Comparison of ENCODE assay signal across 17 cellular contexts in genomic region chr18:54232485-54233227, GRCh38. TPM values are rescaled to one million over a fixed set of nuclear protein-coding genes. Genes with fewer than 3 reads are reported as not detected.
A peak's percentile ranks its signal among the peaks of the same experiment; 100 is the strongest.
DNase-seq lines count a peak whose midpoint lies in the region; ATAC-seq and TF ChIP-seq lines count a peak whose summit lies in the region.
"Had no signal": no experiment of that assay in that cellular context is flagged by ENCODE, and none has a peak within 500 bp of the region (broad histone marks: within the 10 kb centered on the region; RNA-seq: fewer than 3 reads in every experiment).

No MANE protein-coding gene starts in this region.

- peaks cover 0 to 13% (median 4%) of the 10 kb centered on the region in 5 donors for H3K27me3 Mint-ChIP-seq in naive thymus-derived CD4-positive, alpha-beta T cell
- H3K27me3 Mint-ChIP-seq: activated B cell treated with CpG ODN at 0.5 μM for 24 hours, naive B cell had no signal

- POLR2A ChIA-PET in HEK293 (lab: Yijun Ruan, JAX) = no interaction called here
- POLR2A ChIA-PET in naive thymus-derived CD4-positive, alpha-beta T cell (lab: Charles Lee) = no interaction called here

- H3K4me1 ChIP-seq in HEK293 (ENCODE audit: control insufficient read depth, insufficient read depth, low read length) (no peaks in the 10 kb centered on the region), esophagus squamous epithelium (peaks cover 0 to 22% (median 4%) of the 10 kb centered on the region in 3 donors), neuron (ENCODE audit: insufficient read depth, low read length) (peaks cover 6% of the 10 kb centered on the region)
- H3K4me1 ChIP-seq in naive thymus-derived CD4-positive, alpha-beta T cell (ENCODE audit: control insufficient read depth in 2 of 2, insufficient read depth in 2 of 2, low read length in 2 of 2) = no peaks in the 10 kb centered on the region
- H3K4me1 ChIP-seq: BLaER1, tibial nerve had no signal

- no peak overlapping the region for H3K4me3 Mint-ChIP-seq in naive thymus-derived CD4-positive, alpha-beta T cell
- H3K4me3 Mint-ChIP-seq: activated B cell treated with CpG ODN at 0.5 μM for 24 hours, naive B cell had no signal

- CTCF ChIA-PET in HEK293 (lab: Yijun Ruan, JAX) = no interaction called here
- CTCF ChIA-PET in naive thymus-derived CD4-positive, alpha-beta T cell (lab: Charles Lee) = no interaction called here

- H3K9me3 ChIP-seq in HEK293 (ENCODE audit: control insufficient read depth, insufficient read depth, low read depth, low read length) = no peaks in the 10 kb centered on the region
- no peaks in the 10 kb centered on the region for H3K9me3 ChIP-seq in esophagus squamous epithelium
- no peaks in the 10 kb centered on the region for H3K9me3 ChIP-seq in neuron (ENCODE audit: low read length)
- H3K9me3 ChIP-seq in naive thymus-derived CD4-positive, alpha-beta T cell (ENCODE audit: control insufficient read depth in 2 of 3, low read length in 3 of 3) = no peaks in the 10 kb centered on the region
- H3K9me3 ChIP-seq: BLaER1, tibial nerve had no signal

- DNase-seq in SK-MEL-5 (ENCODE audit: low read depth, low spot score) (peak; percentile 12), esophagus squamous epithelium (lab: John Stamatoyannopoulos, UW) (no peak), NCI-H510A (lab: John Stamatoyannopoulos, UW) (no peak)
- no peak for DNase-seq in activated CD4-positive, alpha-beta T cell treated with anti-CD3 and anti-CD28 coated beads for 4 hours
- DNase-seq in naive thymus-derived CD4-positive, alpha-beta T cell = no peak
- DNase-seq: activated B cell treated with CpG ODN at 0.5 μM for 24 hours; activated CD8-positive, alpha-beta memory T cell treated with anti-CD3 and anti-CD28 coated beads for 24 hours; amygdala; Kasumi-1; naive B cell; NCI-H226 had no signal

- no peak for ATAC-seq in naive thymus-derived CD4-positive, alpha-beta T cell
- ATAC-seq in HG02588 (IDR thresholded peaks at IDR 0.05; ENCODE audit: unreplicated experiment) = no peak

- peaks cover 0 to 1% (median 0%) of the 10 kb centered on the region in 11 donors for H3K9me3 Mint-ChIP-seq in naive thymus-derived CD4-positive, alpha-beta T cell
- H3K9me3 Mint-ChIP-seq: activated B cell treated with CpG ODN at 0.5 μM for 24 hours, naive B cell had no signal

- TF ChIP-seq POLR2A in esophagus squamous epithelium (IDR thresholded peaks at IDR 0.05) = no peak

- H3K27ac Mint-ChIP-seq in naive thymus-derived CD4-positive, alpha-beta T cell = peak overlapping the region in 1 of 9 donors; percentile 27
- H3K27ac Mint-ChIP-seq: activated B cell treated with CpG ODN at 0.5 μM for 24 hours had no signal

- intact Hi-C loops in esophagus squamous epithelium (cut with DNase I) = no loop called here
- intact Hi-C loops in naive thymus-derived CD4-positive, alpha-beta T cell (cut with micrococcal nuclease) = no loop called here

- TF ChIP-seq CTCF in HEK293 (tag by site-specific recombination; IDR thresholded peaks at IDR 0.05) = no peak
- no peak for TF ChIP-seq CTCF in esophagus squamous epithelium (IDR thresholded peaks at IDR 0.05)

- no peaks in the 10 kb centered on the region for H3K36me3 ChIP-seq in HEK293 (ENCODE audit: control insufficient read depth in 2 of 2, insufficient read depth in 1 of 2, low read length in 2 of 2)
- H3K36me3 ChIP-seq in esophagus squamous epithelium = no peaks in the 10 kb centered on the region
- H3K36me3 ChIP-seq in neuron (ENCODE audit: insufficient read depth, low read length) = no peaks in the 10 kb centered on the region
- no peaks in the 10 kb centered on the region for H3K36me3 ChIP-seq in naive thymus-derived CD4-positive, alpha-beta T cell (ENCODE audit: control insufficient read depth in 2 of 3, insufficient read depth in 3 of 3, low read length in 3 of 3)
- H3K36me3 ChIP-seq: BLaER1, tibial nerve had no signal

- H2AFZ ChIP-seq in neuron (ENCODE audit: low read depth, low read length) = peak overlapping the region; percentile 28

- in situ Hi-C loops in SK-MEL-5 (cut with HindIII; ENCODE audit: low pct_unique_long_range_greater_than_20kb, low sequenced_read_pairs) = no loop called here

- no peaks in the 10 kb centered on the region for H3K27me3 ChIP-seq in esophagus squamous epithelium
- no peaks in the 10 kb centered on the region for H3K27me3 ChIP-seq in neuron (ENCODE audit: insufficient read depth, low read length)
- H3K27me3 ChIP-seq in naive thymus-derived CD4-positive, alpha-beta T cell (ENCODE audit: control insufficient read depth in 2 of 2, insufficient read depth in 2 of 2, low read length in 2 of 2) = no peaks in the 10 kb centered on the region
- H3K27me3 ChIP-seq: BLaER1, tibial nerve had no signal

- H3K4me3 ChIP-seq in HEK293 (ENCODE audit: low read depth, low read length) (no peak overlapping the region), esophagus squamous epithelium (no peak overlapping the region), neuron (ENCODE audit: low read length) (no peak overlapping the region)
- no peak overlapping the region for H3K4me3 ChIP-seq in naive thymus-derived CD4-positive, alpha-beta T cell (ENCODE audit: low read length)
- H3K4me3 ChIP-seq: BLaER1, lung, tibial nerve had no signal

- no peak overlapping the region for H3K27ac ChIP-seq in HEK293 (ENCODE audit: extremely low read depth, low read depth, low read length)
- peak overlapping the region; percentile 62 to 81 (median 68) for H3K27ac ChIP-seq in esophagus squamous epithelium
- H3K27ac ChIP-seq in naive thymus-derived CD4-positive, alpha-beta T cell (ENCODE audit: low read depth, low read length) = no peak overlapping the region
- H3K27ac ChIP-seq: BLaER1, tibial nerve had no signal

- peaks cover 0 to 2% (median 0%) of the 10 kb centered on the region in 5 donors for H3K36me3 Mint-ChIP-seq in naive thymus-derived CD4-positive, alpha-beta T cell
- H3K36me3 Mint-ChIP-seq: naive B cell had no signal

- H3K4me1 Mint-ChIP-seq in naive thymus-derived CD4-positive, alpha-beta T cell = peaks cover 0 to 3% (median 0%) of the 10 kb centered on the region in 7 donors
- H3K4me1 Mint-ChIP-seq: activated B cell treated with CpG ODN at 0.5 μM for 24 hours had no signal

- 75 to 76% methylated on average over 7 of the region's 7 CpGs for WGBS in esophagus squamous epithelium, 2 donors

TF ChIP-seq in HEK293, 187 proteins besides CTCF, POLR2A, EP300 and RAD21:
- TF ChIP-seq PRDM1 (tag by site-specific recombination; IDR thresholded peaks at IDR 0.05) (0 out of 2 replicates have a peak, but pooled peaks have one; percentile 6), ZNF544 (tag by site-specific recombination; IDR thresholded peaks at IDR 0.05) (no peak)
TF ChIP-seq in HEK293: peak in this region for 1.

RNA-seq across cellular contexts. Expression of gene MBD2, which starts 8.2 kb away (rescaled TPM):
- 18.3 and 20.0 TPM in 2 replicates for total RNA-seq in SK-MEL-5 (2014; rRNA removed; shearing (Covaris generic))
- 11.4 and 38.7 TPM in 2 replicates for polyA plus RNA-seq in SK-MEL-5 (2015; cell fraction: cytosol; rRNA removed)
- polyA plus RNA-seq in SK-MEL-5 (2015; cell fraction: nucleus; rRNA removed) = 8.8 and 12.7 TPM in 2 replicates
- 10 to 100 TPM; 38.2 to 48.4 (median 46.3) TPM for total RNA-seq in esophagus squamous epithelium
- 100 to 1,000 TPM in 2 of 5 experiments, 10 to 100 TPM in 3; 69.7 to 118 (median 76.9) TPM for total RNA-seq in naive thymus-derived CD4-positive, alpha-beta T cell
- polyA plus RNA-seq in naive thymus-derived CD4-positive, alpha-beta T cell = 1 to 10 TPM; 6.1 to 8.1 TPM

RNA-seq across cellular contexts. Expression of gene POLI, which starts 36.7 kb away (rescaled TPM):
- 12.2 and 13.1 TPM in 2 replicates for total RNA-seq in SK-MEL-5 (2014; rRNA removed; shearing (Covaris generic))
- polyA plus RNA-seq in SK-MEL-5 (2015; cell fraction: cytosol; rRNA removed) = 5.7 and 7.5 TPM in 2 replicates
- polyA plus RNA-seq in SK-MEL-5 (2015; cell fraction: nucleus; rRNA removed) = 133 and 140 TPM in 2 replicates
- 10 to 100 TPM in 2 of 4 donors, 1 to 10 TPM in 2; 5.0 to 24.2 (median 9.7) TPM for total RNA-seq in esophagus squamous epithelium
- 10 to 100 TPM; 25.1 to 52.2 (median 31.8) TPM for total RNA-seq in naive thymus-derived CD4-positive, alpha-beta T cell
- 10 to 100 TPM; 10.4 to 11.7 TPM for polyA plus RNA-seq in naive thymus-derived CD4-positive, alpha-beta T cell

Comparison
In these comparisons a context has a peak if more than half of its experiments do, and no peak if none do; other contexts are left out.
1. H3K27ac ChIP-seq: peak in esophagus squamous epithelium (4 of 4); none in HEK293 (single experiment) and naive thymus-derived CD4-positive, alpha-beta T cell (single experiment).